ENCODE assay signal across 17 cellular contexts in the genomic region with DNA sequence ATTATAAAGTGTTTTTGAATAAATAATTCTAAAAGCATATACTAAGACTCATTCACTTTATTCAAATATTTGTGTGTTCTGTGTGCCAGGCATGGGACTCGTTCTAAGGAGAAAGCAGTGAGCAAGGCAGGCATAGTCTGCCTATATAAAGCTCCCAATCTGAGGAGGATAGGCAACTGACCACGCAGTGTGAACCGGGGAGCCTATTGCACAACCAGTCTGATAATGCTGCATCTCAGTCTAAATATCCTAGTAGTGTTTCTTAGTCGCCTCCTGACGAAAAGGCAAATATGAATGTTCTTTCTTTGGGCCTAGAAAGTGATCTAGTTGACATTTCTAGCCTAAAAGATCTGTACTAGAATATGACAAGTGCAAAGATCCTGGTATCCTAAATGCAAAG.
DNase-seq lines count a peak whose midpoint lies in the region; ATAC-seq and TF ChIP-seq lines count a peak whose summit lies in the region.
"Had no signal": no experiment of that assay in that cellular context is flagged by ENCODE, and none has a peak within 500 bp of the region (broad histone marks: within the 10 kb centered on the region; RNA-seq: fewer than 3 reads in every experiment).

No MANE protein-coding gene starts in this region.

- H3K4me3 Mint-ChIP-seq in activated CD4-positive, alpha-beta T cell treated with anti-CD3 and anti-CD28 coated beads for 36 hours = no peak overlapping the region

- H3K9me3 Mint-ChIP-seq in activated CD4-positive, alpha-beta T cell treated with anti-CD3 and anti-CD28 coated beads for 36 hours (ENCODE audit: low read depth) = peaks cover 5% of the 10 kb centered on the region

- intact Hi-C loops in activated CD4-positive, alpha-beta T cell treated with anti-CD3 and anti-CD28 coated beads for 36 hours (cut with DNase I, micrococcal nuclease) = no loop called here

- peaks cover 43% of the 10 kb centered on the region for H3K36me3 Mint-ChIP-seq in activated CD4-positive, alpha-beta T cell treated with anti-CD3 and anti-CD28 coated beads for 36 hours (ENCODE audit: low read depth)

- TF ChIP-seq CTCF in VCaP (conservative IDR thresholded peaks at IDR 0.05) = no peak

- H3K4me1 Mint-ChIP-seq in activated CD4-positive, alpha-beta T cell treated with anti-CD3 and anti-CD28 coated beads for 36 hours = peaks cover 10% of the 10 kb centered on the region

- peak overlapping the region; percentile 8 for H3K27ac ChIP-seq in VCaP
- H3K27ac ChIP-seq: PC-9, SJSA1 had no signal

- no peaks in the 10 kb centered on the region for H3K27me3 Mint-ChIP-seq in activated CD4-positive, alpha-beta T cell treated with anti-CD3 and anti-CD28 coated beads for 36 hours

- CTCF ChIA-PET in activated CD4-positive, alpha-beta T cell treated with anti-CD3 and anti-CD28 coated beads for 36 hours (lab: Charles Lee) = no interaction called here

- POLR2A ChIA-PET in activated CD4-positive, alpha-beta T cell treated with anti-CD3 and anti-CD28 coated beads for 36 hours (lab: Charles Lee) = no interaction called here

- peak; percentile 8 for DNase-seq in activated CD4-positive, alpha-beta T cell treated with anti-CD3 and anti-CD28 coated beads for 36 hours
- DNase-seq in activated CD4-positive, alpha-beta T cell treated with anti-CD3 and anti-CD28 coated beads for 4 hours = no peak
- DNase-seq in HCEC 1CT = peak; percentile 23
- peak; percentile 70 for DNase-seq in iris pigment epithelial cell (ENCODE audit: low read depth)
- DNase-seq in ecto neural progenitor cell (ENCODE audit: low spot score) = no peak
- DNase-seq: 8988T, BE2C, DMS79 treated with DMSO at 0.1 percent for 48 hours, NCI-H1417, NCI-H187 treated with DMSO at 0.1 percent for 48 hours, NCI-H446 treated with DMSO at 0.1 percent for 48 hours, NCI-H748 treated with DMSO at 0.1 percent for 48 hours, PC-9 had no signal

- peak overlapping the region; percentile 45 for H3K27ac Mint-ChIP-seq in activated CD4-positive, alpha-beta T cell treated with anti-CD3 and anti-CD28 coated beads for 36 hours

- no peak for ATAC-seq in activated CD4-positive, alpha-beta T cell treated with anti-CD3 and anti-CD28 coated beads for 36 hours
- ATAC-seq in GM21528 (IDR thresholded peaks at IDR 0.05; ENCODE audit: low FRiP score, unreplicated experiment) (no peak), HG03571 (IDR thresholded peaks at IDR 0.05; ENCODE audit: unreplicated experiment) (no peak)

Comparison
In these comparisons a context has a peak if more than half of its experiments do, and no peak if none do; other contexts are left out.
1. DNase-seq: peak in activated CD4-positive, alpha-beta T cell treated with anti-CD3 and anti-CD28 coated beads for 36 hours (single experiment), HCEC 1CT (single experiment) and iris pigment epithelial cell (single experiment); none in activated CD4-positive, alpha-beta T cell treated with anti-CD3 and anti-CD28 coated beads for 4 hours (0 of 2) and ecto neural progenitor cell (single experiment).